15 cellular contexts compared by ENCODE assay signal in the genomic region with DNA sequence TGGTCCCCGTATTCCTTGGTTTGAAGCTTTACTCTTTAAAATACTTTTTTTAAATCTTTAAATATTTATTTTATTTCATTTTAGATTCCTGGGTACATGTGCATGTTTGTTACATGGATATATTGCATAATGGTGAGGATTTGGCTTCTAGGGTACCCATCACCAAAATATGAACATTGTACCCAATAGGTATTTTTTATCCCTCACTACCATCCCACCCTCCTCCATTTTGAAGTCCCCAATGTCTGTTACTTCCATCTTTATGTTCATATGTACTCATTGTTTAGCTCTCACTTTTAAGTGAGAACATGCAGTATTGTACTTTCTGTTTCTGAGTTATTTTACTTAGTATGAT. TPM values are rescaled to one million over a fixed set of nuclear protein-coding genes. Genes with fewer than 3 reads are reported as not detected.
DNase-seq lines count a peak whose midpoint lies in the region; ATAC-seq and TF ChIP-seq lines count a peak whose summit lies in the region.
"Had no signal": no experiment of that assay in that cellular context is flagged by ENCODE, and none has a peak within 500 bp of the region (broad histone marks: within the 10 kb centered on the region; RNA-seq: fewer than 3 reads in every experiment).

No MANE protein-coding gene starts in this region.

- H3K4me1 ChIP-seq in Panc1 (ENCODE audit: control insufficient read depth, insufficient read depth, low read length) (peaks cover 3% of the 10 kb centered on the region; the same call in 1 of the 2 replicates), thoracic aorta (ENCODE audit: control insufficient read depth in 1 of 2, low read depth in 2 of 2) (peaks cover 3 to 6% of the 10 kb centered on the region in 2 donors)
- H3K4me1 ChIP-seq: HAP-1, uterus had no signal

- CTCF ChIA-PET in Panc1 (lab: Charles Lee): interaction anchor here (0.6 kb wide), 1 partner anchor 554 kb away, joined by 4 read pairs; no protein-coding TSS in a partner anchor

- no peak for ATAC-seq in activated naive CD8-positive, alpha-beta T cell treated with anti-CD3 and anti-CD28 coated beads, Interleukin-2, amount 10 ng/mL, durations not matched to agents 7 days and 5 days (ENCODE audit: low read depth)
- no peak for ATAC-seq in activated naive CD8-positive, alpha-beta T cell treated with anti-CD3 and anti-CD28 coated beads, Interleukin-2, amount 50 U/mL, for 24 hours
- ATAC-seq in Panc1: no peak
- no peak for ATAC-seq in thoracic aorta (ENCODE audit: insufficient number of reproducible peaks, low FRiP score, low read depth)
- no peak for ATAC-seq in GM18873 (IDR thresholded peaks at IDR 0.05; ENCODE audit: low FRiP score, unreplicated experiment)

- peaks cover 39% of the 10 kb centered on the region for H3K4me1 Mint-ChIP-seq in activated naive CD8-positive, alpha-beta T cell treated with anti-CD3 and anti-CD28 coated beads, Interleukin-2, amount 10 ng/mL, durations not matched to agents 7 days and 5 days
- peaks cover 44% of the 10 kb centered on the region for H3K4me1 Mint-ChIP-seq in activated naive CD8-positive, alpha-beta T cell treated with anti-CD3 and anti-CD28 coated beads, Interleukin-2, amount 50 U/mL, for 24 hours
- peaks cover 47 to 61% of the 10 kb centered on the region in 2 donors for H3K4me1 Mint-ChIP-seq in immature natural killer cell

- no peak for DNase-seq in activated naive CD8-positive, alpha-beta T cell treated with anti-CD3 and anti-CD28 coated beads, Interleukin-2, amount 10 ng/mL, durations not matched to agents 7 days and 5 days
- DNase-seq in activated naive CD8-positive, alpha-beta T cell treated with anti-CD3 and anti-CD28 coated beads, Interleukin-2, amount 50 U/mL, for 24 hours: no peak
- DNase-seq in Panc1 (ENCODE audit: low read depth, low spot score): no peak
- no peak for DNase-seq in immature natural killer cell
- no peak for DNase-seq in thoracic aorta (ENCODE audit: low spot score)
- DNase-seq in G401 (ENCODE audit: low spot score): no peak
- DNase-seq in inferior parietal cortex (ENCODE audit: extremely low spot score): no peak
- DNase-seq: GDM1, hippocampal formation, NCI-H226 had no signal

- H3K36me3 ChIP-seq in Panc1 (ENCODE audit: control insufficient read depth, insufficient read depth, low read length) (no peaks in the 10 kb centered on the region), thoracic aorta (no peaks in the 10 kb centered on the region)
- H3K36me3 ChIP-seq: HAP-1, neutrophil, right atrium auricular region, uterus had no signal

- H3K9me3 Mint-ChIP-seq in activated naive CD8-positive, alpha-beta T cell treated with anti-CD3 and anti-CD28 coated beads, Interleukin-2, amount 10 ng/mL, durations not matched to agents 7 days and 5 days: peaks cover 2% of the 10 kb centered on the region
- H3K9me3 Mint-ChIP-seq in activated naive CD8-positive, alpha-beta T cell treated with anti-CD3 and anti-CD28 coated beads, Interleukin-2, amount 50 U/mL, for 24 hours: no peaks in the 10 kb centered on the region
- peaks cover 0 to 2% (median 0%) of the 10 kb centered on the region in 6 donors for H3K9me3 Mint-ChIP-seq in immature natural killer cell

- H3K27me3 ChIP-seq in Panc1 (ENCODE audit: control insufficient read depth, insufficient read depth, low read length) (peaks cover 2% of the 10 kb centered on the region), thoracic aorta (replicated peaks; ENCODE audit: insufficient read depth) (no peaks in the 10 kb centered on the region)
- H3K27me3 ChIP-seq: right atrium auricular region, uterus had no signal

- TF ChIP-seq CTCF in Panc1 (IDR thresholded peaks at IDR 0.05) (peak; percentile 27), thoracic aorta (IDR thresholded peaks at IDR 0.05) (peak; percentile 6)

- peaks cover 3% of the 10 kb centered on the region for H3K27me3 Mint-ChIP-seq in activated naive CD8-positive, alpha-beta T cell treated with anti-CD3 and anti-CD28 coated beads, Interleukin-2, amount 10 ng/mL, durations not matched to agents 7 days and 5 days
- peaks cover 16% of the 10 kb centered on the region for H3K27me3 Mint-ChIP-seq in activated naive CD8-positive, alpha-beta T cell treated with anti-CD3 and anti-CD28 coated beads, Interleukin-2, amount 50 U/mL, for 24 hours
- peaks cover 3 to 15% (median 13%) of the 10 kb centered on the region in 3 donors for H3K27me3 Mint-ChIP-seq in immature natural killer cell (ENCODE audit: low read depth in 3 of 3)

- H3K4me3 ChIP-seq in Panc1 (ENCODE audit: low read depth in 2 of 2, low read length in 2 of 2) (no peak overlapping the region; a peak in 1 of 4 replicates), thoracic aorta (peak overlapping the region; percentile 77)
- H3K4me3 ChIP-seq: HAP-1 had no signal

- peak overlapping the region; percentile 14 for H3K27ac Mint-ChIP-seq in activated naive CD8-positive, alpha-beta T cell treated with anti-CD3 and anti-CD28 coated beads, Interleukin-2, amount 10 ng/mL, durations not matched to agents 7 days and 5 days
- no peak overlapping the region for H3K27ac Mint-ChIP-seq in activated naive CD8-positive, alpha-beta T cell treated with anti-CD3 and anti-CD28 coated beads, Interleukin-2, amount 50 U/mL, for 24 hours
- no peak overlapping the region for H3K27ac Mint-ChIP-seq in immature natural killer cell

- intact Hi-C loops in Panc1 (cut with micrococcal nuclease; ENCODE audit: unreplicated experiment): loop anchor here (5.0 kb wide), 1 partner anchor 105 kb away; a partner anchor contains a TSS

- H3K9me3 ChIP-seq in Panc1 (ENCODE audit: control insufficient read depth, insufficient read depth, low read depth, low read length) (no peaks in the 10 kb centered on the region), thoracic aorta (no peaks in the 10 kb centered on the region)
- H3K9me3 ChIP-seq: HAP-1, neutrophil, uterus had no signal

- peaks cover 14% of the 10 kb centered on the region for H3K36me3 Mint-ChIP-seq in activated naive CD8-positive, alpha-beta T cell treated with anti-CD3 and anti-CD28 coated beads, Interleukin-2, amount 10 ng/mL, durations not matched to agents 7 days and 5 days
- peaks cover 2% of the 10 kb centered on the region for H3K36me3 Mint-ChIP-seq in activated naive CD8-positive, alpha-beta T cell treated with anti-CD3 and anti-CD28 coated beads, Interleukin-2, amount 50 U/mL, for 24 hours (ENCODE audit: low read depth)
- H3K36me3 Mint-ChIP-seq in immature natural killer cell: no peaks in the 10 kb centered on the region

- peak overlapping the region; percentile 84 for H3K4me3 Mint-ChIP-seq in activated naive CD8-positive, alpha-beta T cell treated with anti-CD3 and anti-CD28 coated beads, Interleukin-2, amount 10 ng/mL, durations not matched to agents 7 days and 5 days
- H3K4me3 Mint-ChIP-seq in activated naive CD8-positive, alpha-beta T cell treated with anti-CD3 and anti-CD28 coated beads, Interleukin-2, amount 50 U/mL, for 24 hours: no peak overlapping the region
- H3K4me3 Mint-ChIP-seq in immature natural killer cell: peak overlapping the region; percentile 67 to 96 (median 86)

- H3K27ac ChIP-seq in Panc1 (ENCODE audit: low read length) (no peak overlapping the region), thoracic aorta (no peak overlapping the region)
- H3K27ac ChIP-seq: neutrophil, uterus had no signal

- no TSS peak for BruUV-seq in Panc1 (replicated peaks; lab: Mats Ljungman, UMichigan)

- in situ Hi-C loops in Panc1 (cut with HindIII; ENCODE audit: low pct_unique_long_range_greater_than_20kb, low sequenced_read_pairs) (no loop called here), G401 (cut with HindIII; ENCODE audit: low sequenced_read_pairs) (no loop called here)

- POLR2A ChIA-PET in activated naive CD8-positive, alpha-beta T cell treated with anti-CD3 and anti-CD28 coated beads, Interleukin-2, amount 10 ng/mL, durations not matched to agents 7 days and 5 days (lab: Charles Lee): interaction anchor here (0.6 to 1.7 kb wide), 5 partner anchors 12 to 183 kb away, joined by 3 to 9 read pairs (median 3); a partner anchor contains a TSS
- POLR2A ChIA-PET in Panc1 (lab: Charles Lee): no interaction called here

RNA-seq across cellular contexts. Expression of a gene that starts 59.5 kb away (rescaled TPM):
- total RNA-seq in activated naive CD8-positive, alpha-beta T cell treated with anti-CD3 and anti-CD28 coated beads, Interleukin-2, amount 10 ng/mL, durations not matched to agents 7 days and 5 days: not detected
- 0.15 TPM for total RNA-seq in Panc1 (2021; ENCODE audit: unreplicated experiment)
- 0.08 TPM for polyA plus RNA-seq in Panc1 (2012; ENCODE audit: insufficient read length)
- 1 to 10 TPM in 1 of 3 donors, under 1 TPM in 1, not detected in 1; 0.48 to 1.8 TPM for polyA plus RNA-seq in immature natural killer cell
- total RNA-seq in thoracic aorta: 10 to 100 TPM; 22.2 to 32.8 TPM
- not detected in 2 replicates for total RNA-seq in G401 (2014; rRNA removed; shearing (Covaris generic))

Comparison
In these comparisons a context has a peak if more than half of its experiments do, and no peak if none do; other contexts are left out.
1. RNA of a gene that starts 59.5 kb away (total RNA-seq): 22.2 to 32.8 TPM in thoracic aorta; not detected in activated naive CD8-positive, alpha-beta T cell treated with anti-CD3 and anti-CD28 coated beads, Interleukin-2, amount 10 ng/mL, durations not matched to agents 7 days and 5 days, 0.15 TPM in Panc1 (single experiment) and not detected in G401; every median in the first group is over 10 times any median in the second.